ENCODE assay signal across 18 cellular contexts in genomic region chr11:1743587-1744136, GRCh38. TPM values are rescaled to one million over a fixed set of nuclear protein-coding genes. Genes with fewer than 3 reads are reported as not detected.
"Had no signal": no experiment of that assay in that cellular context is flagged by ENCODE, and none has a peak within 500 bp of the region (broad histone marks: within the 10 kb centered on the region; RNA-seq: fewer than 3 reads in every experiment).

No MANE protein-coding gene starts in this region.

- H3K4me1 Mint-ChIP-seq: activated CD4-positive, alpha-beta T cell treated with anti-CD3 and anti-CD28 coated beads, Interleukin-2, amount 10 ng/mL, durations not matched to agents 7 days and 5 days; endodermal cell; stimulated activated naive CD8-positive, alpha-beta T cell treated with anti-CD3 and anti-CD28 coated beads, Interleukin-15, amount 100 ng/mL, for 72 hours had no signal

- H3K27ac Mint-ChIP-seq: activated CD4-positive, alpha-beta T cell treated with anti-CD3 and anti-CD28 coated beads, Interleukin-2, amount 10 ng/mL, durations not matched to agents 7 days and 5 days; activated T-cell treated with anti-CD3 and anti-CD28 coated beads, Interleukin-2, amount 50 U/mL, for 72 hours; endodermal cell; stimulated activated naive CD8-positive, alpha-beta T cell treated with anti-CD3 and anti-CD28 coated beads, Interleukin-15, amount 100 ng/mL, for 72 hours; T-helper 1 cell treated with Interleukin-12 subunit alpha and Interleukin-12 subunit beta and Interleukin-4 antibody, amounts not matched to agents 30 μg/mL and 1 μg/mL, for 36 hours had no signal

- ATAC-seq: activated T-cell treated with anti-CD3 and anti-CD28 coated beads, Interleukin-2, amount 50 U/mL, for 72 hours; left lung; stimulated activated naive CD8-positive, alpha-beta T cell treated with anti-CD3 and anti-CD28 coated beads, Interleukin-15, amount 100 ng/mL, for 72 hours had no signal

- H3K27me3 Mint-ChIP-seq: stimulated activated naive CD8-positive, alpha-beta T cell treated with anti-CD3 and anti-CD28 coated beads, Interleukin-15, amount 100 ng/mL, for 72 hours had no signal

- DNase-seq: activated CD4-positive, alpha-beta T cell treated with anti-CD3 and anti-CD28 coated beads, Interleukin-2, amount 10 ng/mL, durations not matched to agents 7 days and 5 days; activated T-cell treated with anti-CD3 and anti-CD28 coated beads, Interleukin-2, amount 50 U/mL, for 72 hours; endodermal cell; islet precursor cell; mammary epithelial cell; small intestine; stimulated activated CD4-positive, alpha-beta T cell treated with anti-CD3 and anti-CD28 coated beads, Interleukin-4, amount 100 ng/mL, for 1 hour; stimulated activated naive CD8-positive, alpha-beta T cell treated with anti-CD3 and anti-CD28 coated beads, Interleukin-15, amount 100 ng/mL, for 72 hours had no signal

- H3K27ac ChIP-seq: epithelial cell of prostate, left lung, prostate gland had no signal

- H3K9me3 Mint-ChIP-seq: endodermal cell had no signal

- H3K4me3 Mint-ChIP-seq: activated CD4-positive, alpha-beta T cell treated with anti-CD3 and anti-CD28 coated beads, Interleukin-2, amount 10 ng/mL, durations not matched to agents 7 days and 5 days; activated T-cell treated with anti-CD3 and anti-CD28 coated beads, Interleukin-2, amount 50 U/mL, for 72 hours; endodermal cell; stimulated activated naive CD8-positive, alpha-beta T cell treated with anti-CD3 and anti-CD28 coated beads, Interleukin-15, amount 100 ng/mL, for 72 hours; T-helper 1 cell treated with Interleukin-12 subunit alpha and Interleukin-12 subunit beta and Interleukin-4 antibody, amounts not matched to agents 30 μg/mL and 1 μg/mL, for 36 hours had no signal

RNA-seq across cellular contexts. Expression of gene KRTAP5-6, which starts 46.7 kb away (rescaled TPM):
- total RNA-seq: activated CD4-positive, alpha-beta T cell treated with anti-CD3 and anti-CD28 coated beads, Interleukin-2, amount 10 ng/mL, durations not matched to agents 7 days and 5 days; activated T-cell treated with anti-CD3 and anti-CD28 coated beads, Interleukin-2, amount 50 U/mL, for 72 hours; endodermal cell; left lung; mammary epithelial cell; mononuclear cell; osteoblast; prostate gland; right cardiac atrium; temporal lobe had no signal
- polyA plus RNA-seq: adipose tissue, mammary epithelial cell, neural cell, right cardiac atrium, small intestine had no signal
